Comparison of ENCODE assay signal across 8 cellular contexts in the genomic region with DNA sequence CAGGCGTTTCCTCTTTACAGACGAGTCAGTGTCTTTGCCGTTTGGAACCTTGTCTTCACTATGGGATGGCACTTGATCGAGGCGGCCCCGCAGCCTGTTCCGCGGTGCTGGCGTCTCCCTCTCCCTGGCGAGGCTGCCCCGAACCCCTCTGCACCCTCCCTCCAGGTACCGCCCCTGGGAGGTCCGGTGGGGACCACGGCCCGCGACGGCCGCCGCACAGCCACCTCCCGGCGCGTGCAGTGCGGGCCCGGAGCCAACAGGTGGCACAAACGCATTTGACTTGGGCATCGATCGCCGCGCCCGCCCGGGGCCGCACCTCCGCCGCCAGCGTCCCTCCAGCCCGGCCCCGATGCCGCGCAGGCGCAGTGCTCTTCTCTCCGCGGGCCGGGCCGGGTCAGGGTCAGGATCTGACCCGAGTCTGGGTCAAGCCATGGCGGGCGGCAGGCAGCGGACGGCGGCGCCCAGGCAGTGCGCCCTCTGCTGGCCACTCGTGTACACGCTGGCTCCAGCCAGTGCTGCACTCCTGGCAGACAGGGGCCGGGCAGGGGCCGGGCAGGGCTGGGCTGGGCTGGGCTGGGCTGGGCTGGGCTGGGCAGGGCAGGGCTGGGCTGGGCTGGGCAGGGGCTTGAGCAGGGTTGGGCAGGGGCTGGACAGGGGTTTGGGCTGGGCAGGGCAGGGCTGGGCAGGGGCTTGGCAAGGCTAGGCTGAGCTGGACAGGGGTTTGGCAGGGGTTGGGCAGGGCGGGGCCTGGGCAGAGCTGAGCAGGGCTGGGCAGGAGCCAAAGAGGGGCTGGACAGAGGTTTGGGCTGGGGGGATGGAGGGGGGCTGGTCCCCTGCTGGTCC.
DNase-seq lines count a peak whose midpoint lies in the region; ATAC-seq, FAIRE-seq and TF ChIP-seq lines count a peak whose summit lies in the region.

No MANE protein-coding gene starts in this region.

- H4K20me1 ChIP-seq in HepG2 (ENCODE audit: insufficient read depth, low read length) = no peaks in the 10 kb centered on the region

- DNase-seq in DMS53 (lab: John Stamatoyannopoulos, UW) (peak; percentile 73), DMS53 treated with DMSO at 0.1 percent for 48 hours (lab: John Stamatoyannopoulos, UW; ENCODE audit: unreplicated experiment) (no peak), NCI-H2029 treated with DMSO at 0.1 percent for 48 hours (lab: John Stamatoyannopoulos, UW) (peak; percentile 30), colonic mucosa (peak; percentile 25), HepG2 (ENCODE audit: low spot score) (peak; percentile 45)
- DNase-seq in activated CD4-positive, alpha-beta T cell treated with anti-CD3 and anti-CD28 coated beads for 24 hours (ENCODE audit: low read depth in 2 of 2) = peak; percentile 38 to 43
- peak; percentile 8 to 55 (median 20) for DNase-seq in stimulated activated CD4-positive, alpha-beta T cell treated with anti-CD3 and anti-CD28 coated beads, TNF-alpha, amount 100 ng/mL, for 24 hours (ENCODE audit: low read depth in 3 of 3)

- WGBS in HepG2 (ENCODE audit: low lambda C conversion rate) = 46% methylated on average over 27 of the region's 57 CpGs

- peak overlapping the region; percentile 41 for H3K4me3 ChIP-seq in colonic mucosa
- no peak overlapping the region for H3K4me3 ChIP-seq in HepG2 (replicated peaks in 1 of 3; ENCODE audit: insufficient read depth in 1 of 3, low read depth in 2 of 3, low read length in 3 of 3)

- H3K27ac ChIP-seq in colonic mucosa = no peak overlapping the region
- H3K27ac ChIP-seq in HepG2 (ENCODE audit: extremely low read length, insufficient read depth, low read length) = no peak overlapping the region

- H3K4me1 ChIP-seq in colonic mucosa = peaks cover 3% of the 10 kb centered on the region
- no peaks in the 10 kb centered on the region for H3K4me1 ChIP-seq in HepG2 (ENCODE audit: insufficient read depth, low read length)

- H3K27me3 ChIP-seq in colonic mucosa (no peaks in the 10 kb centered on the region), HepG2 (ENCODE audit: control insufficient read depth in 1 of 2, insufficient read depth in 2 of 2, low read length in 2 of 2) (peaks cover 4 to 28% of the 10 kb centered on the region in 2 experiments; a peak in 4 of 5 replicates)

- intact Hi-C loops in colonic mucosa (cut with DNase I) (no loop called here), HepG2 (cut with micrococcal nuclease; ENCODE audit: unreplicated experiment) (loop anchor here (1.0 kb wide), 1 partner anchor 275 kb away; no protein-coding TSS in a partner anchor)

- ATAC-seq in HG02840 (IDR thresholded peaks at IDR 0.05; ENCODE audit: low FRiP score, unreplicated experiment) (peak; percentile 87), HepG2 (peak; percentile 99)

- BruUV-seq in HepG2 (replicated peaks; lab: Mats Ljungman, UMichigan) = no TSS peak

- FAIRE-seq in HepG2 (lab: Jason Lieb, UNC) = no peak

- TF ChIP-seq EP300 in HepG2 (IDR thresholded peaks at IDR 0.05; ENCODE audit: low read depth in 2 of 2, low read length in 2 of 2) (no peak), HepG2 (CRISPR knock-in tag; IDR thresholded peaks at IDR 0.05; ENCODE audit: borderline replicate concordance) (no peak)

- TF ChIP-seq CTCF in colonic mucosa (IDR thresholded peaks at IDR 0.05) = peak; percentile 51
- TF ChIP-seq CTCF in HepG2 (CRISPR knock-in tag; IDR thresholded peaks at IDR 0.05) = peak; percentile 83

- H3K9me3 ChIP-seq in colonic mucosa (no peaks in the 10 kb centered on the region), HepG2 (ENCODE audit: low read length) (no peaks in the 10 kb centered on the region)

- CTCF ChIA-PET in HepG2 (lab: Yijun Ruan, JAX; ENCODE audit: low intra/inter-chr PET ratio, low total read pairs) = interaction anchor here (1.7 to 2.0 kb wide), 2 partner anchors 112 to 275 kb away, joined by 9 read pairs; no protein-coding TSS in a partner anchor

- no peaks in the 10 kb centered on the region for H3K36me3 ChIP-seq in colonic mucosa
- no peaks in the 10 kb centered on the region for H3K36me3 ChIP-seq in HepG2 (replicated peaks in 1 of 2; ENCODE audit: control insufficient read depth in 1 of 2, insufficient read depth in 2 of 2, low read length in 2 of 2)

- H3K79me2 ChIP-seq in HepG2 (ENCODE audit: insufficient read depth, low read length) = no peaks in the 10 kb centered on the region

- peak overlapping the region in 1 of 2 donors; percentile 63 for H3K9ac ChIP-seq in colonic mucosa (ENCODE audit: low read depth in 2 of 2, low read length in 2 of 2)
- H3K9ac ChIP-seq in HepG2 (ENCODE audit: insufficient read depth, low read depth, low read length) = no peak overlapping the region

- in situ Hi-C loops in HepG2 (cut with HindIII; ENCODE audit: extremely low pct_ligation_motif_present, low pct_unique_long_range_greater_than_20kb) = no loop called here

- TF ChIP-seq POLR2A in HepG2 (IDR thresholded peaks at IDR 0.05; ENCODE audit: insufficient read depth in 1 of 2, low read depth in 2 of 2, low read length in 2 of 2) = no peak

- H3K4me2 ChIP-seq in HepG2 (ENCODE audit: low read depth, low read length) = peak overlapping the region; percentile 36

- TF ChIP-seq RAD21 in HepG2 (CRISPR knock-in tag; IDR thresholded peaks at IDR 0.05) = peak; percentile 86

- no peak overlapping the region for H2AFZ ChIP-seq in HepG2 (ENCODE audit: low read length)

- POLR2A ChIA-PET in HepG2 (lab: Yijun Ruan, JAX) = no interaction called here

TF ChIP-seq in HepG2, 621 proteins besides CTCF, POLR2A, EP300 and RAD21 (continues in another document):
- TF ChIP-seq KDM5A (IDR thresholded peaks at IDR 0.05; ENCODE audit: borderline replicate concordance, low read length) (no peak), XRCC5 (optimal IDR thresholded peaks at IDR 0.05; ENCODE audit: low read length) (peak; percentile 58), RXRB (CRISPR knock-in tag; IDR thresholded peaks at IDR 0.05; ENCODE audit: borderline replicate concordance) (peak; percentile 83), FOSL2 (CRISPR knock-in tag; IDR thresholded peaks at IDR 0.05) (peak; percentile 30; the same call in 1 of the 2 replicates), CREB1 (IDR thresholded peaks at IDR 0.05) (no peak), CREB1 (CRISPR knock-in tag; IDR thresholded peaks at IDR 0.05) (no peak), FOXC1 (CRISPR knock-in tag; IDR thresholded peaks at IDR 0.05; ENCODE audit: borderline replicate concordance) (0 out of 2 replicates have a peak, but pooled peaks have one; percentile 52), ONECUT2 (CRISPR knock-in tag; IDR thresholded peaks at IDR 0.05) (peak; percentile 60), ZKSCAN1 (IDR thresholded peaks at IDR 0.05; ENCODE audit: low read length) (no peak), KLF13 (CRISPR knock-in tag; IDR thresholded peaks at IDR 0.05) (no peak), DNMT1 (CRISPR knock-in tag; IDR thresholded peaks at IDR 0.05) (0 out of 2 replicates have a peak, but pooled peaks have one; percentile 66), ZNF713 (CRISPR knock-in tag; IDR thresholded peaks at IDR 0.05) (no peak), SMC3 (IDR thresholded peaks at IDR 0.05; ENCODE audit: low read length) (peak; percentile 25; the same call in 1 of the 2 replicates), ZNF331 (CRISPR knock-in tag; IDR thresholded peaks at IDR 0.05) (peak; percentile 51; the same call in 1 of the 2 replicates), CBFB (CRISPR knock-in tag; IDR thresholded peaks at IDR 0.05) (0 out of 2 replicates have a peak, but pooled peaks have one; percentile 32)
- TF ChIP-seq, protein P1, sequence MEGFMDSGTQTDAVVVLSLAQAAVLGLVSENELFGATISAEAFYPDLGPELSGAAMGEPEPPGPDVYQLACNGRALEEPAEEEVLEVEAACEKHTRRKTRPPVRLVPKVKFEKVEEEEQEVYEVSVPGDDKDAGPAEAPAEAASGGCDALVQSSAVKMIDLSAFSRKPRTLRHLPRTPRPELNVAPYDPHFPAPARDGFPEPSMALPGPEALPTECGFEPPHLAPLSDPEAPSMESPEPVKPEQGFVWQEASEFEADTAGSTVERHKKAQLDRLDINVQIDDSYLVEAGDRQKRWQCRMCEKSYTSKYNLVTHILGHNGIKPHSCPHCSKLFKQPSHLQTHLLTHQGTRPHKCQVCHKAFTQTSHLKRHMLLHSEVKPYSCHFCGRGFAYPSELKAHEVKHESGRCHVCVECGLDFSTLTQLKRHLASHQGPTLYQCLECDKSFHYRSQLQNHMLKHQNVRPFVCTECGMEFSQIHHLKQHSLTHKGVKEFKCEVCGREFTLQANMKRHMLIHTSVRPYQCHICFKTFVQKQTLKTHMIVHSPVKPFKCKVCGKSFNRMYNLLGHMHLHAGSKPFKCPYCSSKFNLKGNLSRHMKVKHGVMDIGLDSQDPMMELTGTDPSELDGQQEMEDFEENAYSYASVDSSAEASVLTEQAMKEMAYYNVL (CRISPR knock-in tag; IDR thresholded peaks at IDR 0.05; ENCODE audit: borderline replicate concordance) = no peak
- TF ChIP-seq, protein P2, sequence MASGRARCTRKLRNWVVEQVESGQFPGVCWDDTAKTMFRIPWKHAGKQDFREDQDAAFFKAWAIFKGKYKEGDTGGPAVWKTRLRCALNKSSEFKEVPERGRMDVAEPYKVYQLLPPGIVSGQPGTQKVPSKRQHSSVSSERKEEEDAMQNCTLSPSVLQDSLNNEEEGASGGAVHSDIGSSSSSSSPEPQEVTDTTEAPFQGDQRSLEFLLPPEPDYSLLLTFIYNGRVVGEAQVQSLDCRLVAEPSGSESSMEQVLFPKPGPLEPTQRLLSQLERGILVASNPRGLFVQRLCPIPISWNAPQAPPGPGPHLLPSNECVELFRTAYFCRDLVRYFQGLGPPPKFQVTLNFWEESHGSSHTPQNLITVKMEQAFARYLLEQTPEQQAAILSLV (CRISPR knock-in tag; IDR thresholded peaks at IDR 0.05; ENCODE audit: borderline replicate concordance) = peak; percentile 64; the same call in 1 of the 2 replicates
- TF ChIP-seq, protein P3, sequence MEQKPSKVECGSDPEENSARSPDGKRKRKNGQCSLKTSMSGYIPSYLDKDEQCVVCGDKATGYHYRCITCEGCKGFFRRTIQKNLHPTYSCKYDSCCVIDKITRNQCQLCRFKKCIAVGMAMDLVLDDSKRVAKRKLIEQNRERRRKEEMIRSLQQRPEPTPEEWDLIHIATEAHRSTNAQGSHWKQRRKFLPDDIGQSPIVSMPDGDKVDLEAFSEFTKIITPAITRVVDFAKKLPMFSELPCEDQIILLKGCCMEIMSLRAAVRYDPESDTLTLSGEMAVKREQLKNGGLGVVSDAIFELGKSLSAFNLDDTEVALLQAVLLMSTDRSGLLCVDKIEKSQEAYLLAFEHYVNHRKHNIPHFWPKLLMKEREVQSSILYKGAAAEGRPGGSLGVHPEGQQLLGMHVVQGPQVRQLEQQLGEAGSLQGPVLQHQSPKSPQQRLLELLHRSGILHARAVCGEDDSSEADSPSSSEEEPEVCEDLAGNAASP (CRISPR knock-in tag; IDR thresholded peaks at IDR 0.05; ENCODE audit: borderline replicate concordance) = peak; percentile 96; the same call in 1 of the 2 replicates
- TF ChIP-seq, protein P4, sequence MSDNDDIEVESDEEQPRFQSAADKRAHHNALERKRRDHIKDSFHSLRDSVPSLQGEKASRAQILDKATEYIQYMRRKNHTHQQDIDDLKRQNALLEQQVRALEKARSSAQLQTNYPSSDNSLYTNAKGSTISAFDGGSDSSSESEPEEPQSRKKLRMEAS (IDR thresholded peaks at IDR 0.05) = no peak; the same call in 1 of the 2 replicates
